In genomic region chr17:50420419-50421112, GRCh38 we compare ENCODE assay signal across 2 cellular contexts.
TF ChIP-seq lines count a peak whose summit lies in the region.

No MANE protein-coding gene starts in this region.

TF ChIP-seq in SK-N-SH, 30 proteins besides CTCF, POLR2A, EP300 and RAD21 (continued from another document):
- no peak for TF ChIP-seq RFX5 (IDR thresholded peaks at IDR 0.05; ENCODE audit: low read length)
- TF ChIP-seq FOXM1 (IDR thresholded peaks at IDR 0.05; ENCODE audit: low read depth) = no peak
- TF ChIP-seq PBX3 (IDR thresholded peaks at IDR 0.05) = no peak
- no peak for TF ChIP-seq NRF1 (IDR thresholded peaks at IDR 0.05; ENCODE audit: low read depth, low read length)
- no peak for TF ChIP-seq YY1 (IDR thresholded peaks at IDR 0.05; ENCODE audit: low read depth)
- no peak for TF ChIP-seq MXI1 (IDR thresholded peaks at IDR 0.05; ENCODE audit: low read depth, low read length)
- no peak for TF ChIP-seq FOXJ3 (CRISPR knock-in tag; IDR thresholded peaks at IDR 0.05)
- TF ChIP-seq EZH2phosphoT487 (IDR thresholded peaks at IDR 0.05; ENCODE audit: borderline replicate concordance, low read depth) = no peak
- TF ChIP-seq POLR2AphosphoS5 (IDR thresholded peaks at IDR 0.05; ENCODE audit: low read depth, low read length) = no peak
- TF ChIP-seq TCF12 (IDR thresholded peaks at IDR 0.05) = no peak
- no peak for TF ChIP-seq ELF1 (IDR thresholded peaks at IDR 0.05)
- TF ChIP-seq USF1 (IDR thresholded peaks at IDR 0.05; ENCODE audit: borderline replicate concordance, low read depth) = no peak

TF ChIP-seq in SK-N-SH treated with all-trans-retinoic acid at 6 μM for 48 hours, 23 proteins besides CTCF, POLR2A, EP300 and RAD21:
- TF ChIP-seq PATZ1 (CRISPR knock-in tag; IDR thresholded peaks at IDR 0.05; ENCODE audit: borderline replicate concordance) (no peak), CREB5 (CRISPR knock-in tag; IDR thresholded peaks at IDR 0.05; ENCODE audit: low read depth) (no peak), TSHZ2 (CRISPR knock-in tag; IDR thresholded peaks at IDR 0.05) (no peak), BACH2 (CRISPR knock-in tag; IDR thresholded peaks at IDR 0.05; ENCODE audit: borderline replicate concordance) (no peak), TOX (CRISPR knock-in tag; IDR thresholded peaks at IDR 0.05; ENCODE audit: borderline replicate concordance) (no peak), SNAI2 (CRISPR knock-in tag; IDR thresholded peaks at IDR 0.05) (no peak), RARB (CRISPR knock-in tag; IDR thresholded peaks at IDR 0.05) (no peak), ZC3H10 (CRISPR knock-in tag; IDR thresholded peaks at IDR 0.05) (no peak), POU6F1 (CRISPR knock-in tag; IDR thresholded peaks at IDR 0.05; ENCODE audit: borderline replicate concordance, low read depth) (no peak), TCF4 (CRISPR knock-in tag; IDR thresholded peaks at IDR 0.05; ENCODE audit: borderline replicate concordance) (no peak), ZNF565 (CRISPR knock-in tag; conservative IDR thresholded peaks at IDR 0.05; ENCODE audit: low read depth) (no peak), CSDC2 (CRISPR knock-in tag; IDR thresholded peaks at IDR 0.05) (no peak), ESRRG (CRISPR knock-in tag; IDR thresholded peaks at IDR 0.05) (no peak), CSRNP3 (CRISPR knock-in tag; IDR thresholded peaks at IDR 0.05) (no peak), GLIS3 (CRISPR knock-in tag; IDR thresholded peaks at IDR 0.05) (no peak), ZNF8 (CRISPR knock-in tag; IDR thresholded peaks at IDR 0.05) (no peak)
